In the genomic region with DNA sequence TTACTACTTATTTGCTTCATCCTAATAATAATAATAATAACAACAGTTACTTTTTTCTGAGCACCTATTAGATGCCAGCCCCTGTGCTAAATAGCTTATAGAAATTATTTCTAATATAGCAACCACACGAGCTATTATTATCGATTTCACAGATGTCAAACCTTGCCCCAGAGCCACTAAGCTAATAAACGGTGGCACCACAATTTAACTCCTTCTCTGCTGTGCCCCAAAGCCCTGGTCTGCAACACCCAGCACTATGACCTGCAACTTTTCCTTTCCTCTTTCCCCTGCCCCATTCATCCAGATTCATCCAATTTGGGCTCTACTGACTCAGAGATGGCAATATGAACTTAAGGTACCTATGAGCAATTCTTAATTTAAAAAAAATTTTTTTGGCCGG, we compare ENCODE assay signal across 1 cellular context.
TF ChIP-seq lines count a peak whose summit lies in the region.

No MANE protein-coding gene starts in this region.

TF ChIP-seq in endothelial cell of umbilical vein, 7 proteins besides CTCF, POLR2A, EP300 and RAD21:
- TF ChIP-seq JUN (IDR thresholded peaks at IDR 0.05; ENCODE audit: borderline replicate concordance, insufficient read depth, insufficient read length, low read depth) (no peak), POLR2AphosphoS5 (IDR thresholded peaks at IDR 0.05; ENCODE audit: insufficient read depth, low read depth, low read length) (no peak), GATA2 (IDR thresholded peaks at IDR 0.05; ENCODE audit: insufficient read depth, insufficient read length, low read depth, low read length) (no peak), MYC (IDR thresholded peaks at IDR 0.05; ENCODE audit: low read depth, low read length) (no peak), EZH2 (IDR thresholded peaks at IDR 0.05; ENCODE audit: borderline replicate concordance, low read depth, low read length, severe bottlenecking) (no peak), FOS (IDR thresholded peaks at IDR 0.05; ENCODE audit: borderline replicate concordance, insufficient read depth, low read length) (no peak)
- TF ChIP-seq, protein P1, sequence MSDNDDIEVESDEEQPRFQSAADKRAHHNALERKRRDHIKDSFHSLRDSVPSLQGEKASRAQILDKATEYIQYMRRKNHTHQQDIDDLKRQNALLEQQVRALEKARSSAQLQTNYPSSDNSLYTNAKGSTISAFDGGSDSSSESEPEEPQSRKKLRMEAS (IDR thresholded peaks at IDR 0.05; ENCODE audit: insufficient read depth, insufficient read length) = no peak
